In genomic region chr10:58806970-58807630, GRCh38 we compare ENCODE assay signal across 2 cellular contexts.
TF ChIP-seq lines count a peak whose summit lies in the region.

No MANE protein-coding gene starts in this region.

TF ChIP-seq in liver, 16 proteins besides CTCF, POLR2A, EP300 and RAD21 (continued from another document):
- TF ChIP-seq REST (IDR thresholded peaks at IDR 0.05) (no peak), EGR1 (IDR thresholded peaks at IDR 0.05; ENCODE audit: low read depth in 2 of 2) (no peak), HNF4A (conservative IDR thresholded peaks at IDR 0.05) (no peak)

TF ChIP-seq in SK-N-SH treated with all-trans-retinoic acid at 6 μM for 48 hours, 23 proteins besides CTCF, POLR2A, EP300 and RAD21 (continued from another document):
- TF ChIP-seq ARNTL (CRISPR knock-in tag; IDR thresholded peaks at IDR 0.05; ENCODE audit: borderline replicate concordance, low read depth) (no peak), RARB (CRISPR knock-in tag; IDR thresholded peaks at IDR 0.05) (no peak)
TF ChIP-seq in SK-N-SH treated with all-trans-retinoic acid at 6 μM for 48 hours: peak in this region for 0.
